In the genomic region with DNA sequence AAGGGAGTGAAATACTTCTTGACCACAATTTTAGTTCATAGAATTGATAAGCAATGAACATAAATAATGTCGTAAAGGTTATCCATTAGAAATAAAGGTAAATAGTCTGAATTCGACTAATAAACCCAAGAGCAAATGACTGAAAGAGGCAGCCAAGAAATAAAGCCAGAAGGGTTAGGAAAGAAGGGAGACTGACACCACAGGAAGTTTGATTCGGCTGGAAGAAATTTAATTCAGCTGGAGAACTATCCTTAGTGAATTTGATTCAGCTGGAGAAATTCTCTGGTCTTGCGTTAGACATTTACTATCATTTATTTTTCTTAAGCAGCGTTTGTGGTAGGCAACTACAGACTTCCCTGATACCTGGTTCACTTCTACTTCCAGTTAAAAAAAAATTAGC, we compare ENCODE assay signal across 18 cellular contexts.
DNase-seq lines count a peak whose midpoint lies in the region; ATAC-seq, FAIRE-seq and TF ChIP-seq lines count a peak whose summit lies in the region.
"Had no signal": no experiment of that assay in that cellular context is flagged by ENCODE, and none has a peak within 500 bp of the region (broad histone marks: within the 10 kb centered on the region; RNA-seq: fewer than 3 reads in every experiment).

No MANE protein-coding gene starts in this region.

- no peak for TF ChIP-seq POLR2A in HepG2 (IDR thresholded peaks at IDR 0.05; ENCODE audit: insufficient read depth in 1 of 2, low read depth in 2 of 2, low read length in 2 of 2)

- 42% methylated on average over 5 of the region's 5 CpGs for WGBS in liver
- WGBS in HepG2 (ENCODE audit: low lambda C conversion rate), result 22% methylated on average over 5 of the region's 5 CpGs

- no peak overlapping the region for H3K4me3 Mint-ChIP-seq in T-helper 2 cell treated with Interferon-gamma antibody and Interleukin-4, amounts not matched to agents 5 μg/mL and 100 μg/mL, for 36 hours
- H3K4me3 Mint-ChIP-seq: CD4-positive, alpha-beta T cell had no signal

- no peak for ATAC-seq in HepG2
- no peak for ATAC-seq in omental fat pad (ENCODE audit: low FRiP score)
- ATAC-seq: A549, Panc1 had no signal

- H3K9me3 ChIP-seq in liver (ENCODE audit: control insufficient read depth in 4 of 4, low read length in 3 of 4) (no peaks in the 10 kb centered on the region), HepG2 (ENCODE audit: low read length) (peaks cover 84% of the 10 kb centered on the region)
- H3K9me3 ChIP-seq: A549, BLaER1, Caco-2 had no signal

- TF ChIP-seq RAD21 in liver (IDR thresholded peaks at IDR 0.05), result no peak
- no peak for TF ChIP-seq RAD21 in HepG2 (CRISPR knock-in tag; IDR thresholded peaks at IDR 0.05)

- no peaks in the 10 kb centered on the region for H3K4me1 Mint-ChIP-seq in T-helper 2 cell treated with Interferon-gamma antibody and Interleukin-4, amounts not matched to agents 5 μg/mL and 100 μg/mL, for 36 hours (ENCODE audit: low read depth)

- FAIRE-seq in HepG2 (lab: Jason Lieb, UNC) (no peak), islet of Langerhans (lab: Jason Lieb, UNC) (peak; percentile 17)
- FAIRE-seq: A549 had no signal

- no peaks in the 10 kb centered on the region for H3K27me3 Mint-ChIP-seq in T-helper 2 cell treated with Interferon-gamma antibody and Interleukin-4, amounts not matched to agents 5 μg/mL and 100 μg/mL, for 36 hours (ENCODE audit: low read depth)
- H3K27me3 Mint-ChIP-seq: CD4-positive, alpha-beta T cell had no signal

- no peaks in the 10 kb centered on the region for H3K36me3 Mint-ChIP-seq in T-helper 2 cell treated with Interferon-gamma antibody and Interleukin-4, amounts not matched to agents 5 μg/mL and 100 μg/mL, for 36 hours (ENCODE audit: low read depth)

- no peak for DNase-seq in HepG2 (ENCODE audit: low spot score)
- peak; percentile 37 for DNase-seq in fibroblast of gingiva (ENCODE audit: low read depth)
- DNase-seq in T-helper 2 cell treated with Interferon-gamma antibody and Interleukin-4, amounts not matched to agents 5 μg/mL and 100 μg/mL, for 36 hours (ENCODE audit: low spot score), result no peak
- no peak for DNase-seq in omental fat pad (ENCODE audit: low spot score)
- no peak for DNase-seq in Ammon's horn (ENCODE audit: low spot score)
- no peak for DNase-seq in kidney tubule cell (ENCODE audit: low spot score)
- DNase-seq: Caco-2; CD4-positive, alpha-beta T cell; DMS 273 treated with DMSO at 0.1 percent for 48 hours; DMS79 treated with DMSO at 0.1 percent for 48 hours; Karpas-422; MV-4-11; NCI-H1105 treated with DMSO at 0.1 percent for 48 hours had no signal

- H3K4me3 ChIP-seq in liver (ENCODE audit: low read depth in 1 of 3, low read length in 3 of 3) (peak overlapping the region in 2 of 3 donors; percentile 1 to 27), HepG2 (replicated peaks in 1 of 3; ENCODE audit: insufficient read depth in 1 of 3, low read depth in 2 of 3, low read length in 3 of 3) (no peak overlapping the region)
- H3K4me3 ChIP-seq: A549, BLaER1 had no signal

- H3K27ac ChIP-seq in liver (ENCODE audit: low read depth in 1 of 2, low read length in 2 of 2), result peak overlapping the region; percentile 90 to 91
- no peak overlapping the region for H3K27ac ChIP-seq in HepG2 (ENCODE audit: extremely low read length, insufficient read depth, low read length)
- H3K27ac ChIP-seq: A549, BLaER1 had no signal

- in situ Hi-C loops in HepG2 (cut with HindIII; ENCODE audit: extremely low pct_ligation_motif_present, low pct_unique_long_range_greater_than_20kb), result no loop called here

- H3K27ac Mint-ChIP-seq in T-helper 2 cell treated with Interferon-gamma antibody and Interleukin-4, amounts not matched to agents 5 μg/mL and 100 μg/mL, for 36 hours, result no peak overlapping the region
- H3K27ac Mint-ChIP-seq: CD4-positive, alpha-beta T cell had no signal

- H4K20me1 ChIP-seq in HepG2 (ENCODE audit: insufficient read depth, low read length), result no peaks in the 10 kb centered on the region
- H4K20me1 ChIP-seq: BLaER1 had no signal

- H2AFZ ChIP-seq in HepG2 (ENCODE audit: low read length), result no peak overlapping the region

- intact Hi-C loops in HepG2 (cut with micrococcal nuclease; ENCODE audit: unreplicated experiment), result no loop called here

- H3K36me3 ChIP-seq in liver (ENCODE audit: control insufficient read depth in 4 of 4, insufficient read depth in 3 of 4, low read depth in 1 of 4, low read length in 3 of 4) (no peaks in the 10 kb centered on the region), HepG2 (replicated peaks in 1 of 2; ENCODE audit: control insufficient read depth in 1 of 2, insufficient read depth in 2 of 2, low read length in 2 of 2) (no peaks in the 10 kb centered on the region)
- H3K36me3 ChIP-seq: BLaER1 had no signal

- CTCF ChIA-PET in HepG2 (lab: Yijun Ruan, JAX; ENCODE audit: low intra/inter-chr PET ratio, low total read pairs), result no interaction called here

- H3K4me2 ChIP-seq in HepG2 (ENCODE audit: low read depth, low read length), result no peak overlapping the region
- H3K4me2 ChIP-seq: A549, BLaER1 had no signal

- H3K4me1 ChIP-seq in liver (ENCODE audit: control insufficient read depth in 4 of 4, insufficient read depth in 4 of 4, low read length in 3 of 4) (peaks cover 3 to 56% (median 22%) of the 10 kb centered on the region in 4 donors), HepG2 (ENCODE audit: insufficient read depth, low read length) (no peaks in the 10 kb centered on the region)
- H3K4me1 ChIP-seq: A549, BLaER1, Caco-2 had no signal

- H3K27me3 ChIP-seq in liver (ENCODE audit: control insufficient read depth in 4 of 4, insufficient read depth in 4 of 4, low read length in 3 of 4) (no peaks in the 10 kb centered on the region), HepG2 (ENCODE audit: control insufficient read depth in 1 of 2, insufficient read depth in 2 of 2, low read length in 2 of 2) (no peaks in the 10 kb centered on the region)
- H3K27me3 ChIP-seq: BLaER1 had no signal

- H3K9me3 Mint-ChIP-seq in T-helper 2 cell treated with Interferon-gamma antibody and Interleukin-4, amounts not matched to agents 5 μg/mL and 100 μg/mL, for 36 hours, result peaks cover 4% of the 10 kb centered on the region

- TF ChIP-seq CTCF in liver (IDR thresholded peaks at IDR 0.05; ENCODE audit: low read depth, low read length, missing input control), result no peak
- TF ChIP-seq CTCF in HepG2 (CRISPR knock-in tag; IDR thresholded peaks at IDR 0.05), result no peak
- TF ChIP-seq CTCF in omental fat pad (IDR thresholded peaks at IDR 0.05), result no peak

- H3K9ac ChIP-seq in liver (ENCODE audit: low read depth in 1 of 2, low read length in 2 of 2), result peak overlapping the region; percentile 9 to 52
- H3K9ac ChIP-seq in HepG2 (ENCODE audit: insufficient read depth, low read depth, low read length), result no peak overlapping the region
- H3K9ac ChIP-seq: BLaER1 had no signal

- POLR2A ChIA-PET in HepG2 (lab: Yijun Ruan, JAX), result no interaction called here

- no peaks in the 10 kb centered on the region for H3K79me2 ChIP-seq in HepG2 (ENCODE audit: insufficient read depth, low read length)

- TF ChIP-seq EP300 in HepG2 (IDR thresholded peaks at IDR 0.05; ENCODE audit: low read depth in 2 of 2, low read length in 2 of 2) (no peak), HepG2 (CRISPR knock-in tag; IDR thresholded peaks at IDR 0.05; ENCODE audit: borderline replicate concordance) (no peak)

- BruUV-seq in HepG2 (replicated peaks; lab: Mats Ljungman, UMichigan), result no TSS peak

TF ChIP-seq in liver, 16 proteins besides CTCF, POLR2A, EP300 and RAD21 (continues in another document):
- TF ChIP-seq NR2F2 (IDR thresholded peaks at IDR 0.05) (no peak), JUND (IDR thresholded peaks at IDR 0.05) (no peak), FOXA2 (IDR thresholded peaks at IDR 0.05) (no peak), EGR1 (IDR thresholded peaks at IDR 0.05; ENCODE audit: low read depth in 2 of 2) (no peak), HNF4G (IDR thresholded peaks at IDR 0.05) (no peak), YY1 (IDR thresholded peaks at IDR 0.05) (no peak), GABPA (IDR thresholded peaks at IDR 0.05 in 1 of 2, conservative IDR thresholded peaks at IDR 0.05 in 1 of 2) (no peak)
- TF ChIP-seq, protein P1, sequence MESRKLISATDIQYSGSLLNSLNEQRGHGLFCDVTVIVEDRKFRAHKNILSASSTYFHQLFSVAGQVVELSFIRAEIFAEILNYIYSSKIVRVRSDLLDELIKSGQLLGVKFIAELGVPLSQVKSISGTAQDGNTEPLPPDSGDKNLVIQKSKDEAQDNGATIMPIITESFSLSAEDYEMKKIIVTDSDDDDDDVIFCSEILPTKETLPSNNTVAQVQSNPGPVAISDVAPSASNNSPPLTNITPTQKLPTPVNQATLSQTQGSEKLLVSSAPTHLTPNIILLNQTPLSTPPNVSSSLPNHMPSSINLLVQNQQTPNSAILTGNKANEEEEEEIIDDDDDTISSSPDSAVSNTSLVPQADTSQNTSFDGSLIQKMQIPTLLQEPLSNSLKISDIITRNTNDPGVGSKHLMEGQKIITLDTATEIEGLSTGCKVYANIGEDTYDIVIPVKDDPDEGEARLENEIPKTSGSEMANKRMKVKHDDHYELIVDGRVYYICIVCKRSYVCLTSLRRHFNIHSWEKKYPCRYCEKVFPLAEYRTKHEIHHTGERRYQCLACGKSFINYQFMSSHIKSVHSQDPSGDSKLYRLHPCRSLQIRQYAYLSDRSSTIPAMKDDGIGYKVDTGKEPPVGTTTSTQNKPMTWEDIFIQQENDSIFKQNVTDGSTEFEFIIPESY (IDR thresholded peaks at IDR 0.05), result no peak

TF ChIP-seq in HepG2, 621 proteins besides CTCF, POLR2A, EP300 and RAD21 (continues in another document):
- TF ChIP-seq RBAK (CRISPR knock-in tag; IDR thresholded peaks at IDR 0.05) (no peak), ATF7 (IDR thresholded peaks at IDR 0.05) (no peak), ATF7 (CRISPR knock-in tag; IDR thresholded peaks at IDR 0.05) (no peak)

Comparison
In these comparisons a context has a peak if more than half of its experiments do, and no peak if none do; other contexts are left out.
1. H3K4me3 ChIP-seq: peak in liver (2 of 3); none in HepG2 (0 of 3).